ENCODE assay signal across 11 cellular contexts in genomic region chr7:151125835-151126481, GRCh38. TPM values are rescaled to one million over a fixed set of nuclear protein-coding genes. Genes with fewer than 3 reads are reported as not detected.
A peak's percentile ranks its signal among the peaks of the same experiment; 100 is the strongest.
DNase-seq lines count a peak whose midpoint lies in the region; ATAC-seq and TF ChIP-seq lines count a peak whose summit lies in the region.
"Had no signal": no experiment of that assay in that cellular context is flagged by ENCODE, and none has a peak within 500 bp of the region (broad histone marks: within the 10 kb centered on the region; RNA-seq: fewer than 3 reads in every experiment).

No MANE protein-coding gene starts in this region.

- no peaks in the 10 kb centered on the region for H3K27me3 ChIP-seq in foreskin keratinocyte
- H3K27me3 ChIP-seq in uterus = no peaks in the 10 kb centered on the region

- peak; percentile 8 for ATAC-seq in foreskin keratinocyte
- ATAC-seq in effector memory CD8-positive, alpha-beta T cell (replicated peaks) = no peak
- ATAC-seq: SK-N-SH treated with all-trans-retinoic acid at 6 μM for 48 hours had no signal

- DNase-seq in NCI-H345 (lab: John Stamatoyannopoulos, UW) (peak; percentile 26), NCI-H345 treated with DMSO at 0.1 percent for 48 hours (lab: John Stamatoyannopoulos, UW; ENCODE audit: unreplicated experiment) (no peak), foreskin keratinocyte (no peak), nephron progenitor cell (peak; percentile 61), uterus (no peak), NCI-H774 (lab: John Stamatoyannopoulos, UW) (no peak)
- DNase-seq in effector memory CD8-positive, alpha-beta T cell = no peak
- DNase-seq in activated CD8-positive, alpha-beta memory T cell treated with anti-CD3 and anti-CD28 coated beads, Interleukin-2, amount 50 U/mL, for 4 hours = no peak
- DNase-seq: activated T-cell treated with anti-CD3 and anti-CD28 coated beads for 4 hours, NCI-H146 had no signal

- no peak for TF ChIP-seq POLR2A in uterus (IDR thresholded peaks at IDR 0.05)

- no peak for TF ChIP-seq CTCF in foreskin keratinocyte (conservative IDR thresholded peaks at IDR 0.05)
- TF ChIP-seq CTCF in nephron progenitor cell (IDR thresholded peaks at IDR 0.05) = no peak
- TF ChIP-seq CTCF in uterus (IDR thresholded peaks at IDR 0.05) = no peak

- H3K27ac Mint-ChIP-seq in nephron progenitor cell = no peak overlapping the region
- no peak overlapping the region for H3K27ac Mint-ChIP-seq in effector memory CD8-positive, alpha-beta T cell

- H3K36me3 Mint-ChIP-seq in nephron progenitor cell (ENCODE audit: low read depth) = peaks cover 46% of the 10 kb centered on the region
- peaks cover 12% of the 10 kb centered on the region for H3K36me3 Mint-ChIP-seq in effector memory CD8-positive, alpha-beta T cell (ENCODE audit: insufficient read depth)

- peak overlapping the region; percentile 10 to 24 for H3K4me3 ChIP-seq in uterus

- intact Hi-C loops in uterus (cut with DNase I; ENCODE audit: low total_unique reads) = no loop called here

- H3K27me3 Mint-ChIP-seq in nephron progenitor cell (ENCODE audit: low read depth, poor library complexity) = peaks cover 44% of the 10 kb centered on the region
- no peaks in the 10 kb centered on the region for H3K27me3 Mint-ChIP-seq in effector memory CD8-positive, alpha-beta T cell

- no peaks in the 10 kb centered on the region for H3K9me3 ChIP-seq in uterus

- no peaks in the 10 kb centered on the region for H3K9me3 Mint-ChIP-seq in nephron progenitor cell
- H3K9me3 Mint-ChIP-seq in effector memory CD8-positive, alpha-beta T cell = no peaks in the 10 kb centered on the region

- no peak overlapping the region for H3K27ac ChIP-seq in foreskin keratinocyte
- no peak overlapping the region for H3K27ac ChIP-seq in uterus

- H3K4me1 ChIP-seq in foreskin keratinocyte = no peaks in the 10 kb centered on the region
- H3K4me1 ChIP-seq in uterus = peaks cover 0 to 10% of the 10 kb centered on the region in 2 donors

- H3K36me3 ChIP-seq in uterus = no peaks in the 10 kb centered on the region

- peak overlapping the region; percentile 81 for H3K4me3 Mint-ChIP-seq in nephron progenitor cell
- H3K4me3 Mint-ChIP-seq in effector memory CD8-positive, alpha-beta T cell = no peak overlapping the region

- H3K4me1 Mint-ChIP-seq in nephron progenitor cell = peaks cover 52% of the 10 kb centered on the region
- peaks cover 11 to 13% of the 10 kb centered on the region in 2 donors for H3K4me1 Mint-ChIP-seq in effector memory CD8-positive, alpha-beta T cell (ENCODE audit: low read depth in 2 of 2)

RNA-seq across cellular contexts. Expression of gene AGAP3, which starts 39.7 kb away (rescaled TPM):
- total RNA-seq in foreskin keratinocyte (105 and 106 TPM in 2 replicates), uterus (100 to 1,000 TPM in 1 of 4 donors, 10 to 100 TPM in 3; 28.2 to 174 (median 53.2) TPM)
- polyA plus RNA-seq in foreskin keratinocyte = 116 and 124 TPM in 2 replicates

RNA-seq across cellular contexts. Expression of gene GBX1, which starts 41.5 kb away (rescaled TPM):
- total RNA-seq in foreskin keratinocyte (not detected in 2 replicates), uterus (under 1 TPM in 1 of 4 donors, not detected in 3; 0.41 TPM)
- not detected in 2 replicates for polyA plus RNA-seq in foreskin keratinocyte

RNA-seq across cellular contexts. Expression of gene TMUB1, which starts 42.7 kb away (rescaled TPM):
- total RNA-seq in foreskin keratinocyte = 38.8 and 39.7 TPM in 2 replicates
- polyA plus RNA-seq in foreskin keratinocyte = 74.3 and 83.3 TPM in 2 replicates
- 10 to 100 TPM in 2 of 4 donors, 1 to 10 TPM in 2; 2.9 to 32.8 (median 8.6) TPM for total RNA-seq in uterus

RNA-seq across cellular contexts. Expression of gene FASTK, which starts 45.3 kb away (rescaled TPM):
- total RNA-seq in foreskin keratinocyte = 49.4 and 55.2 TPM in 2 replicates
- polyA plus RNA-seq in foreskin keratinocyte = 64.6 and 71.5 TPM in 2 replicates
- total RNA-seq in uterus = 10 to 100 TPM; 37.1 to 84.9 (median 52.4) TPM

Comparison
In these comparisons a context has a peak if more than half of its experiments do, and no peak if none do; other contexts are left out.
1. DNase-seq: peak in NCI-H345 (single experiment) and nephron progenitor cell (single experiment); none in NCI-H345 treated with DMSO at 0.1 percent for 48 hours (single experiment), foreskin keratinocyte (0 of 2), uterus (0 of 2), effector memory CD8-positive, alpha-beta T cell (0 of 3), NCI-H774 (single experiment) and activated CD8-positive, alpha-beta memory T cell treated with anti-CD3 and anti-CD28 coated beads, Interleukin-2, amount 50 U/mL, for 4 hours (single experiment).